8 cellular contexts compared by ENCODE assay signal in genomic region chr3:182909318-182910040, GRCh38.
DNase-seq lines count a peak whose midpoint lies in the region; ATAC-seq and TF ChIP-seq lines count a peak whose summit lies in the region.

No MANE protein-coding gene starts in this region.

- no peak overlapping the region for H3K27ac Mint-ChIP-seq in stimulated activated naive B cell treated with anti-CD40 and anti-IgM and Interleukin-4, amounts not matched to agents 10 μg/mL and 1 μg/mL and 100 μg/mL, for 72 hours

- no peaks in the 10 kb centered on the region for H3K79me2 ChIP-seq in ACC112 (ENCODE audit: control insufficient read depth, insufficient read depth, low read length, unreplicated experiment)

- in situ Hi-C loops in Panc1 (cut with HindIII; ENCODE audit: low pct_unique_long_range_greater_than_20kb, low sequenced_read_pairs) = no loop called here

- H3K27ac ChIP-seq in ACC112 (ENCODE audit: low read depth, low read length) (peak overlapping the region; percentile 31; the same call in 1 of the 2 replicates), Panc1 (ENCODE audit: low read length) (no peak overlapping the region)

- intact Hi-C loops in Panc1 (cut with micrococcal nuclease; ENCODE audit: unreplicated experiment) = loop anchor here (10.0 kb wide), 1 partner anchor 195 kb away; no protein-coding TSS in a partner anchor

- ATAC-seq in Panc1 (0 out of 2 replicates have a peak, but pooled peaks have one; percentile 34), omental fat pad (ENCODE audit: low FRiP score) (no peak), HG03175 (IDR thresholded peaks at IDR 0.05; ENCODE audit: unreplicated experiment) (no peak)
- no peak for ATAC-seq in stimulated activated naive B cell treated with anti-CD40 and anti-IgM and Interleukin-4, amounts not matched to agents 10 μg/mL and 1 μg/mL and 100 μg/mL, for 72 hours (replicated peaks)

- H3K4me1 ChIP-seq in ACC112 (ENCODE audit: control insufficient read depth, insufficient read depth, low read length, unreplicated experiment) (peaks cover 4% of the 10 kb centered on the region), Panc1 (ENCODE audit: control insufficient read depth, insufficient read depth, low read length) (no peaks in the 10 kb centered on the region)

- H3K9me3 Mint-ChIP-seq in stimulated activated naive B cell treated with anti-CD40 and anti-IgM and Interleukin-4, amounts not matched to agents 10 μg/mL and 1 μg/mL and 100 μg/mL, for 72 hours = no peaks in the 10 kb centered on the region

- TF ChIP-seq CTCF in GM06990 (IDR thresholded peaks at IDR 0.05; ENCODE audit: insufficient read depth, low read length, poor library complexity, severe bottlenecking) (peak; percentile 50), Panc1 (IDR thresholded peaks at IDR 0.05) (peak; percentile 73), fibroblast of the aortic adventitia (IDR thresholded peaks at IDR 0.05; ENCODE audit: insufficient read depth, low read length) (peak; percentile 51), omental fat pad (IDR thresholded peaks at IDR 0.05) (no peak)

- CTCF ChIA-PET in Panc1 (lab: Charles Lee) = interaction anchor here (0.5 to 0.7 kb wide), 3 partner anchors 13 to 536 kb away, joined by 3 to 5 read pairs (median 5); no protein-coding TSS in a partner anchor

- POLR2A ChIA-PET in Panc1 (lab: Charles Lee) = interaction anchor here (0.6 kb wide), 1 partner anchor 403 kb away, joined by 4 read pairs; no protein-coding TSS in a partner anchor

- H3K27me3 Mint-ChIP-seq in stimulated activated naive B cell treated with anti-CD40 and anti-IgM and Interleukin-4, amounts not matched to agents 10 μg/mL and 1 μg/mL and 100 μg/mL, for 72 hours = no peaks in the 10 kb centered on the region

- H3K4me3 ChIP-seq in ACC112 (ENCODE audit: low read depth, low read length) (no peak overlapping the region), GM06990 (replicated peaks; ENCODE audit: low read depth, low read length) (no peak overlapping the region), Panc1 (ENCODE audit: low read depth in 2 of 2, low read length in 2 of 2) (no peak overlapping the region), fibroblast of the aortic adventitia (ENCODE audit: low read depth, low read length) (no peak overlapping the region)

- H3K27me3 ChIP-seq in ACC112 (ENCODE audit: insufficient read depth, low read length) = no peaks in the 10 kb centered on the region
- H3K27me3 ChIP-seq in GM06990 (replicated peaks; ENCODE audit: control insufficient read depth, insufficient read depth, low read length) = no peaks in the 10 kb centered on the region
- no peaks in the 10 kb centered on the region for H3K27me3 ChIP-seq in Panc1 (ENCODE audit: control insufficient read depth, insufficient read depth, low read length)

- peaks cover 5 to 25% of the 10 kb centered on the region in 2 donors for H3K4me1 Mint-ChIP-seq in stimulated activated naive B cell treated with anti-CD40 and anti-IgM and Interleukin-4, amounts not matched to agents 10 μg/mL and 1 μg/mL and 100 μg/mL, for 72 hours

- no peak overlapping the region for H3K4me3 Mint-ChIP-seq in stimulated activated naive B cell treated with anti-CD40 and anti-IgM and Interleukin-4, amounts not matched to agents 10 μg/mL and 1 μg/mL and 100 μg/mL, for 72 hours

- H3K36me3 ChIP-seq in ACC112 (ENCODE audit: insufficient read depth, low read length) = no peaks in the 10 kb centered on the region
- peaks cover 5% of the 10 kb centered on the region for H3K36me3 ChIP-seq in GM06990 (ENCODE audit: control insufficient read depth, insufficient read depth, low read length)
- peaks cover 5% of the 10 kb centered on the region for H3K36me3 ChIP-seq in Panc1 (ENCODE audit: control insufficient read depth, insufficient read depth, low read length)

- H3K9me3 ChIP-seq in Panc1 (ENCODE audit: control insufficient read depth, insufficient read depth, low read depth, low read length) = no peaks in the 10 kb centered on the region

- DNase-seq in GM06990 (ENCODE audit: extremely low read depth, insufficient read length) = no peak
- no peak for DNase-seq in Panc1 (ENCODE audit: low read depth, low spot score)
- peak; percentile 41 for DNase-seq in fibroblast of the aortic adventitia (ENCODE audit: low read depth)
- DNase-seq in dedifferentiated amniotic fluid mesenchymal stem cell (ENCODE audit: extremely low spot score) = no peak
- no peak for DNase-seq in stimulated activated naive B cell treated with anti-CD40 and anti-IgM and Interleukin-4, amounts not matched to agents 10 μg/mL and 1 μg/mL and 100 μg/mL, for 72 hours
- DNase-seq in omental fat pad (ENCODE audit: low spot score) = no peak

- no peak overlapping the region for H2AFZ ChIP-seq in ACC112 (ENCODE audit: low read length, unreplicated experiment)

- BruUV-seq in Panc1 (replicated peaks; lab: Mats Ljungman, UMichigan) = no TSS peak

- H3K36me3 Mint-ChIP-seq in stimulated activated naive B cell treated with anti-CD40 and anti-IgM and Interleukin-4, amounts not matched to agents 10 μg/mL and 1 μg/mL and 100 μg/mL, for 72 hours = peaks cover 31 to 35% of the 10 kb centered on the region in 2 donors

Comparison
In these comparisons a context has a peak if more than half of its experiments do, and no peak if none do; other contexts are left out.
1. CTCF ChIP-seq: peak in GM06990 (single experiment), Panc1 (single experiment) and fibroblast of the aortic adventitia (single experiment); none in omental fat pad (0 of 3).